Comparison of ENCODE assay signal across 1 cellular context in genomic region chr10:74863508-74863907, GRCh38.
TF ChIP-seq lines count a peak whose summit lies in the region.

No MANE protein-coding gene starts in this region.

TF ChIP-seq in H1, 55 proteins besides CTCF, POLR2A, EP300 and RAD21:
- TF ChIP-seq BCL11A (IDR thresholded peaks at IDR 0.05; ENCODE audit: low read depth in 2 of 2, low read length in 2 of 2) = no peak
- no peak for TF ChIP-seq RBBP5 (IDR thresholded peaks at IDR 0.05; ENCODE audit: borderline replicate concordance, low read depth, low read length)
- no peak for TF ChIP-seq NRF1 (IDR thresholded peaks at IDR 0.05; ENCODE audit: low read depth, low read length)
- peak; percentile 60 for TF ChIP-seq NANOG (IDR thresholded peaks at IDR 0.05; ENCODE audit: insufficient read depth, low read depth, low read length, poor library complexity, severe bottlenecking)
- TF ChIP-seq CBX8 (IDR thresholded peaks at IDR 0.05; ENCODE audit: borderline replicate concordance, low read depth, low read length) = no peak
- no peak for TF ChIP-seq SP2 (IDR thresholded peaks at IDR 0.05; ENCODE audit: low read length)
